In genomic region chr21:46048926-46049889, GRCh38 we compare ENCODE assay signal across 8 cellular contexts. TPM values are rescaled to one million over a fixed set of nuclear protein-coding genes. Genes with fewer than 3 reads are reported as not detected.
DNase-seq lines count a peak whose midpoint lies in the region; ATAC-seq, FAIRE-seq and TF ChIP-seq lines count a peak whose summit lies in the region.

No MANE protein-coding gene starts in this region.

- intact Hi-C loops in body of pancreas (cut with DNase I) (no loop called here), thyroid gland (cut with DNase I) (no loop called here)

- no peak overlapping the region for H3K4me3 ChIP-seq in body of pancreas
- no peak overlapping the region for H3K4me3 ChIP-seq in thyroid gland (replicated peaks in 1 of 3)

- H3K27ac ChIP-seq in body of pancreas, result peak overlapping the region in 2 of 4 donors; percentile 42 to 50
- peak overlapping the region; percentile 46 for H3K27ac ChIP-seq in layer of hippocampus (ENCODE audit: low read depth, low read length)
- peak overlapping the region in 1 of 3 donors; percentile 78 for H3K27ac ChIP-seq in thyroid gland

- 36 to 41% methylated on average over 19 to 27 of the region's 27 CpGs for WGBS in body of pancreas, 2 donors
- WGBS in thyroid gland, 2 donors, result 61 to 62% methylated on average over 27 of the region's 27 CpGs

- H3K27me3 ChIP-seq in body of pancreas (no peaks in the 10 kb centered on the region), layer of hippocampus (ENCODE audit: control insufficient read depth, insufficient read depth, low read length) (no peaks in the 10 kb centered on the region), thyroid gland (no peaks in the 10 kb centered on the region)

- H3K4me1 ChIP-seq in body of pancreas (no peaks in the 10 kb centered on the region), thyroid gland (peaks cover 0 to 7% of the 10 kb centered on the region in 2 donors)

- ATAC-seq in body of pancreas (peak; percentile 80), GM21529 (IDR thresholded peaks at IDR 0.05; ENCODE audit: unreplicated experiment) (no peak)

- H3K9me3 ChIP-seq in body of pancreas (no peaks in the 10 kb centered on the region), thyroid gland (no peaks in the 10 kb centered on the region)

- H3K36me3 ChIP-seq in body of pancreas (replicated peaks in 1 of 2; ENCODE audit: insufficient read depth in 1 of 2, low read depth in 2 of 2) (no peaks in the 10 kb centered on the region), thyroid gland (no peaks in the 10 kb centered on the region)

- TF ChIP-seq CTCF in body of pancreas (IDR thresholded peaks at IDR 0.05), result no peak
- TF ChIP-seq CTCF in thyroid gland (IDR thresholded peaks at IDR 0.05), result no peak

- peak; percentile 85 for FAIRE-seq in HTR-8/SVneo (lab: Jason Lieb, UNC)

- DNase-seq in HTR-8/SVneo (ENCODE audit: insufficient read length, low spot score) (peak; percentile 54), body of pancreas (peak; percentile 37 to 70 (median 56)), thyroid gland (peak; percentile 31 to 39), amygdala (lab: John Stamatoyannopoulos, UW) (no peak)
- no peak for DNase-seq in stimulated activated CD4-positive, alpha-beta T cell treated with anti-CD3 and anti-CD28 coated beads, Interleukin-1b, Interleukin-23, amount 100 ng/mL, for 48 hours
- DNase-seq in activated effector memory CD4-positive, alpha-beta T cell treated with Interleukin-2 at 50 U/mL for 16 hours, result no peak

- TF ChIP-seq POLR2A in body of pancreas (IDR thresholded peaks at IDR 0.05), result no peak
- no peak for TF ChIP-seq POLR2A in thyroid gland (IDR thresholded peaks at IDR 0.05)

RNA-seq across cellular contexts. Expression of gene COL6A2, which starts 48.7 kb away (rescaled TPM):
- total RNA-seq in body of pancreas (100 to 1,000 TPM in 1 of 2 donors, 10 to 100 TPM in 1; 72.1 to 339 TPM), thyroid gland (100 to 1,000 TPM in 3 of 4 donors, 10 to 100 TPM in 1; 79.4 to 191 (median 172) TPM)

Comparison
In these comparisons a context has a peak if more than half of its experiments do, and no peak if none do; other contexts are left out.
1. DNase-seq: peak in HTR-8/SVneo (single experiment), body of pancreas (4 of 4) and thyroid gland (2 of 2); none in amygdala (0 of 56), stimulated activated CD4-positive, alpha-beta T cell treated with anti-CD3 and anti-CD28 coated beads, Interleukin-1b, Interleukin-23, amount 100 ng/mL, for 48 hours (single experiment) and activated effector memory CD4-positive, alpha-beta T cell treated with Interleukin-2 at 50 U/mL for 16 hours (single experiment).